13 cellular contexts compared by ENCODE assay signal in genomic region chr6:142763205-142763604, GRCh38.
A peak's percentile ranks its signal among the peaks of the same experiment; 100 is the strongest.
DNase-seq lines count a peak whose midpoint lies in the region; ATAC-seq and TF ChIP-seq lines count a peak whose summit lies in the region.
"Had no signal": no experiment of that assay in that cellular context is flagged by ENCODE, and none has a peak within 500 bp of the region (broad histone marks: within the 10 kb centered on the region; RNA-seq: fewer than 3 reads in every experiment).

No MANE protein-coding gene starts in this region.

- WGBS in psoas muscle, 3 donors: 51 to 74% (median 67%) methylated on average over 4 of the region's 4 CpGs

- POLR2A ChIA-PET in A673 (lab: Charles Lee; ENCODE audit: low non-redundant PET): no interaction called here

- H3K27ac ChIP-seq in A673 (ENCODE audit: low read depth, low read length, poor library complexity, severe bottlenecking): no peak overlapping the region
- no peak overlapping the region for H3K27ac ChIP-seq in psoas muscle
- H3K27ac ChIP-seq: hepatocyte, lower lobe of right lung, parathyroid adenoma had no signal

- CTCF ChIA-PET in A673 (lab: Charles Lee): no interaction called here

- ATAC-seq in HG02884 (IDR thresholded peaks at IDR 0.05; ENCODE audit: unreplicated experiment) (no peak), HG03378 (IDR thresholded peaks at IDR 0.05; ENCODE audit: unreplicated experiment) (no peak), psoas muscle (no peak)
- ATAC-seq: lower lobe of right lung had no signal

- no TSS peak for BruUV-seq in A673 (replicated peaks; lab: Mats Ljungman, UMichigan)

- DNase-seq in A673 (ENCODE audit: low spot score) (peak; percentile 3), GM04503 (ENCODE audit: low read depth) (peak; percentile 74), adipocyte (ENCODE audit: low read depth) (peak; percentile 19), inferior parietal cortex (ENCODE audit: extremely low spot score) (peak; percentile 36), psoas muscle (no peak), GOT3 (lab: John Stamatoyannopoulos, UW) (no peak)
- DNase-seq: activated naive CD8-positive, alpha-beta T cell treated with anti-CD3 and anti-CD28 coated beads, Interleukin-2, amount 10 ng/mL, durations not matched to agents 7 days and 5 days; lower lobe of right lung; NCI-H2171 treated with DMSO at 0.1 percent for 48 hours had no signal

- no peaks in the 10 kb centered on the region for H3K9me3 ChIP-seq in A673 (ENCODE audit: low read depth, low read length, poor library complexity, severe bottlenecking)
- H3K9me3 ChIP-seq in adipocyte (ENCODE audit: control insufficient read depth, low read length): no peaks in the 10 kb centered on the region
- no peaks in the 10 kb centered on the region for H3K9me3 ChIP-seq in psoas muscle
- H3K9me3 ChIP-seq: lower lobe of right lung had no signal

- no peak overlapping the region for H3K9ac ChIP-seq in adipocyte (ENCODE audit: low read length)
- H3K9ac ChIP-seq: parathyroid adenoma had no signal

- TF ChIP-seq CTCF in A673 (conservative IDR thresholded peaks at IDR 0.05; ENCODE audit: low read depth, low read length): no peak
- no peak for TF ChIP-seq CTCF in psoas muscle (IDR thresholded peaks at IDR 0.05)

- H3K4me1 ChIP-seq in A673 (ENCODE audit: insufficient read depth, low read length, poor library complexity, severe bottlenecking) (no peaks in the 10 kb centered on the region), adipocyte (ENCODE audit: control insufficient read depth, insufficient read depth, low read length) (peaks cover 16% of the 10 kb centered on the region), psoas muscle (peaks cover 11% of the 10 kb centered on the region)
- H3K4me1 ChIP-seq: lower lobe of right lung, parathyroid adenoma had no signal

- H3K27me3 ChIP-seq in A673 (replicated peaks; ENCODE audit: insufficient read depth, low read depth, low read length, poor library complexity): no peaks in the 10 kb centered on the region
- H3K27me3 ChIP-seq in adipocyte (replicated peaks; ENCODE audit: control insufficient read depth, insufficient read depth, low read length): no peaks in the 10 kb centered on the region
- no peaks in the 10 kb centered on the region for H3K27me3 ChIP-seq in psoas muscle (ENCODE audit: insufficient read depth in 3 of 3, low read length in 2 of 3)
- H3K27me3 ChIP-seq: hepatocyte had no signal

- intact Hi-C loops in A673 (cut with micrococcal nuclease; ENCODE audit: unreplicated experiment) (no loop called here), psoas muscle (cut with DNase I) (no loop called here)

- H3K4me3 ChIP-seq in A673 (ENCODE audit: low read depth, low read length, poor library complexity, severe bottlenecking) (no peak overlapping the region), adipocyte (ENCODE audit: low read length) (no peak overlapping the region), psoas muscle (no peak overlapping the region)
- H3K4me3 ChIP-seq: hepatocyte, lower lobe of right lung had no signal

- no peaks in the 10 kb centered on the region for H3K36me3 ChIP-seq in A673 (ENCODE audit: insufficient read depth, low read length, poor library complexity, severe bottlenecking)
- peaks cover 37% of the 10 kb centered on the region for H3K36me3 ChIP-seq in adipocyte (ENCODE audit: control insufficient read depth, insufficient read depth, low read length, severe bottlenecking)
- peaks cover 8 to 85% of the 10 kb centered on the region in 2 donors for H3K36me3 ChIP-seq in psoas muscle (ENCODE audit: insufficient read depth in 1 of 2, low read depth in 1 of 2)

Comparison
In these comparisons a context has a peak if more than half of its experiments do, and no peak if none do; other contexts are left out.
1. DNase-seq: peak in A673 (single experiment), GM04503 (single experiment), adipocyte (single experiment) and inferior parietal cortex (single experiment); none in psoas muscle (0 of 2) and GOT3 (single experiment).